2 cellular contexts compared by ENCODE assay signal in the genomic region with DNA sequence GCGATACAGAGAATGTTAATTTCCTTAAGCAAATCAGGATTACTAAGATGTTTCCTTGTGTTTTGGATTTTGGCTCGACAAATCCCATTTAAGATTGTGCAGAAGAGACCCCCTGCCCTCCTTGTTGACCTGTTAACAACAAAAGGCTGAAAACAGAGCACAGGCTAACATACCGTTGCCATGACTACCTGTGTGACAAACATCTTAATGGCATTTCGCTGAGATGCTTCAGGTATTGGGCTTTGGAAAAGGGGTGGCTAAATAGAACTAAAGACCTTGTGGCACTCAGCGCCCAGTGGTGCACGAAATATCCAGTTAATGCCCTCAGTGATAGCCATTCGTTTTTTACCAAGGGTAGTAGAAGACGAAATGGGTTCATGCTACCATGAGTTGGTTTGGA.
TF ChIP-seq lines count a peak whose summit lies in the region.

No MANE protein-coding gene starts in this region.

TF ChIP-seq in GM23338, 12 proteins besides CTCF, POLR2A, EP300 and RAD21 (continued from another document):
- no peak for TF ChIP-seq REST (IDR thresholded peaks at IDR 0.05; ENCODE audit: unreplicated experiment)

TF ChIP-seq in K562, 482 proteins besides CTCF, POLR2A, EP300 and RAD21:
- TF ChIP-seq RFX1 (IDR thresholded peaks at IDR 0.05) (peak; percentile 66), ZNF277 (CRISPR knock-in tag; IDR thresholded peaks at IDR 0.05; ENCODE audit: borderline replicate concordance) (no peak)
- TF ChIP-seq, protein P1, sequence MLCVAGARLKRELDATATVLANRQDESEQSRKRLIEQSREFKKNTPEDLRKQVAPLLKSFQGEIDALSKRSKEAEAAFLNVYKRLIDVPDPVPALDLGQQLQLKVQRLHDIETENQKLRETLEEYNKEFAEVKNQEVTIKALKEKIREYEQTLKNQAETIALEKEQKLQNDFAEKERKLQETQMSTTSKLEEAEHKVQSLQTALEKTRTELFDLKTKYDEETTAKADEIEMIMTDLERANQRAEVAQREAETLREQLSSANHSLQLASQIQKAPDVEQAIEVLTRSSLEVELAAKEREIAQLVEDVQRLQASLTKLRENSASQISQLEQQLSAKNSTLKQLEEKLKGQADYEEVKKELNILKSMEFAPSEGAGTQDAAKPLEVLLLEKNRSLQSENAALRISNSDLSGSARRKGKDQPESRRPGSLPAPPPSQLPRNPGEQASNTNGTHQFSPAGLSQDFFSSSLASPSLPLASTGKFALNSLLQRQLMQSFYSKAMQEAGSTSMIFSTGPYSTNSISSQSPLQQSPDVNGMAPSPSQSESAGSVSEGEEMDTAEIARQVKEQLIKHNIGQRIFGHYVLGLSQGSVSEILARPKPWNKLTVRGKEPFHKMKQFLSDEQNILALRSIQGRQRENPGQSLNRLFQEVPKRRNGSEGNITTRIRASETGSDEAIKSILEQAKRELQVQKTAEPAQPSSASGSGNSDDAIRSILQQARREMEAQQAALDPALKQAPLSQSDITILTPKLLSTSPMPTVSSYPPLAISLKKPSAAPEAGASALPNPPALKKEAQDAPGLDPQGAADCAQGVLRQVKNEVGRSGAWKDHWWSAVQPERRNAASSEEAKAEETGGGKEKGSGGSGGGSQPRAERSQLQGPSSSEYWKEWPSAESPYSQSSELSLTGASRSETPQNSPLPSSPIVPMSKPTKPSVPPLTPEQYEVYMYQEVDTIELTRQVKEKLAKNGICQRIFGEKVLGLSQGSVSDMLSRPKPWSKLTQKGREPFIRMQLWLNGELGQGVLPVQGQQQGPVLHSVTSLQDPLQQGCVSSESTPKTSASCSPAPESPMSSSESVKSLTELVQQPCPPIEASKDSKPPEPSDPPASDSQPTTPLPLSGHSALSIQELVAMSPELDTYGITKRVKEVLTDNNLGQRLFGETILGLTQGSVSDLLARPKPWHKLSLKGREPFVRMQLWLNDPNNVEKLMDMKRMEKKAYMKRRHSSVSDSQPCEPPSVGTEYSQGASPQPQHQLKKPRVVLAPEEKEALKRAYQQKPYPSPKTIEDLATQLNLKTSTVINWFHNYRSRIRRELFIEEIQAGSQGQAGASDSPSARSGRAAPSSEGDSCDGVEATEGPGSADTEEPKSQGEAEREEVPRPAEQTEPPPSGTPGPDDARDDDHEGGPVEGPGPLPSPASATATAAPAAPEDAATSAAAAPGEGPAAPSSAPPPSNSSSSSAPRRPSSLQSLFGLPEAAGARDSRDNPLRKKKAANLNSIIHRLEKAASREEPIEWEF (CRISPR knock-in tag; IDR thresholded peaks at IDR 0.05) = no peak
